ENCODE assay signal across 36 cellular contexts in genomic region chrX:34132028-34132427, GRCh38. TPM values are rescaled to one million over a fixed set of nuclear protein-coding genes. Genes with fewer than 3 reads are reported as not detected.
"Had no signal": no experiment of that assay in that cellular context is flagged by ENCODE, and none has a peak within 500 bp of the region (broad histone marks: within the 10 kb centered on the region; RNA-seq: fewer than 3 reads in every experiment).

TSS of gene FAM47A (minus strand) at chrX:34132314. CDS start at chrX:34132278, 36 bp downstream.

- H3K27ac Mint-ChIP-seq: activated B cell treated with CpG ODN at 0.5 μM for 24 hours; activated CD4-positive, alpha-beta memory T cell treated with anti-CD3 and anti-CD28 coated beads for 36 hours; activated CD4-positive, alpha-beta T cell treated with anti-CD3 and anti-CD28 coated beads, Interleukin-2, amount 10 ng/mL, durations not matched to agents 24 days and 14 days; activated CD8-positive, alpha-beta T cell treated with anti-CD3 and anti-CD28 coated beads for 36 hours; activated naive CD4-positive, alpha-beta T cell treated with anti-CD3 and anti-CD28 coated beads for 36 hours; activated naive CD4-positive, alpha-beta T cell treated with anti-CD3 and anti-CD28 coated beads, Interleukin-2, amount 50 U/mL, for 72 hours; activated naive CD8-positive, alpha-beta T cell treated with anti-CD3 and anti-CD28 coated beads for 36 hours; activated T-cell treated with anti-CD3 and anti-CD28 coated beads, Interleukin-2, amount 50 U/mL, for 72 hours; activated T-helper 1 cell treated with anti-CD3 and anti-CD28 coated beads, Interleukin-12 subunit alpha, Interleukin-12 subunit beta, Interleukin-2, Interleukin-4 antibody, amounts not matched to agents 30 ng/mL and 10 ng/mL and 1 ng/mL, durations not matched to agents 14 hours and 24 hours and 36 hours; activated T-helper 17 cell treated with anti-CD3 and anti-CD28 coated beads, Interleukin-2, amount 50 U/mL, for 72 hours; T-helper 1 cell treated with Interleukin-12 subunit alpha and Interleukin-12 subunit beta and Interleukin-4 antibody, amounts not matched to agents 30 μg/mL and 1 μg/mL, for 36 hours; T-helper 2 cell treated with Interferon-gamma antibody and Interleukin-4, amounts not matched to agents 5 μg/mL and 100 μg/mL, for 36 hours had no signal

- H3K9me3 Mint-ChIP-seq: activated CD4-positive, alpha-beta memory T cell treated with anti-CD3 and anti-CD28 coated beads for 36 hours; activated CD4-positive, alpha-beta T cell treated with anti-CD3 and anti-CD28 coated beads, Interleukin-2, amount 10 ng/mL, durations not matched to agents 24 days and 14 days; activated naive CD8-positive, alpha-beta T cell treated with anti-CD3 and anti-CD28 coated beads for 36 hours; activated T-helper 1 cell treated with anti-CD3 and anti-CD28 coated beads, Interleukin-12 subunit alpha, Interleukin-12 subunit beta, Interleukin-2, Interleukin-4 antibody, amounts not matched to agents 30 ng/mL and 10 ng/mL and 1 ng/mL, durations not matched to agents 14 hours and 24 hours and 36 hours had no signal

- H3K4me3 Mint-ChIP-seq: activated B cell treated with CpG ODN at 0.5 μM for 24 hours; activated CD4-positive, alpha-beta memory T cell treated with anti-CD3 and anti-CD28 coated beads for 36 hours; activated CD4-positive, alpha-beta T cell treated with anti-CD3 and anti-CD28 coated beads, Interleukin-2, amount 10 ng/mL, durations not matched to agents 24 days and 14 days; activated CD8-positive, alpha-beta T cell treated with anti-CD3 and anti-CD28 coated beads for 36 hours; activated naive CD4-positive, alpha-beta T cell treated with anti-CD3 and anti-CD28 coated beads for 36 hours; activated naive CD8-positive, alpha-beta T cell treated with anti-CD3 and anti-CD28 coated beads for 36 hours; activated T-cell treated with anti-CD3 and anti-CD28 coated beads, Interleukin-2, amount 50 U/mL, for 4 hours; activated T-cell treated with anti-CD3 and anti-CD28 coated beads, Interleukin-2, amount 50 U/mL, for 72 hours; activated T-helper 1 cell treated with anti-CD3 and anti-CD28 coated beads, Interleukin-12 subunit alpha, Interleukin-12 subunit beta, Interleukin-2, Interleukin-4 antibody, amounts not matched to agents 30 ng/mL and 10 ng/mL and 1 ng/mL, durations not matched to agents 14 hours and 24 hours and 36 hours; activated T-helper 17 cell treated with anti-CD3 and anti-CD28 coated beads, Interleukin-2, amount 50 U/mL, for 72 hours; T-helper 1 cell treated with Interleukin-12 subunit alpha and Interleukin-12 subunit beta and Interleukin-4 antibody, amounts not matched to agents 30 μg/mL and 1 μg/mL, for 36 hours; T-helper 2 cell treated with Interferon-gamma antibody and Interleukin-4, amounts not matched to agents 5 μg/mL and 100 μg/mL, for 36 hours had no signal

- H3K4me1 Mint-ChIP-seq: activated B cell treated with CpG ODN at 0.5 μM for 24 hours; activated CD4-positive, alpha-beta T cell treated with anti-CD3 and anti-CD28 coated beads, Interleukin-2, amount 10 ng/mL, durations not matched to agents 24 days and 14 days; activated naive CD8-positive, alpha-beta T cell treated with anti-CD3 and anti-CD28 coated beads for 36 hours; activated T-helper 17 cell treated with anti-CD3 and anti-CD28 coated beads, Interleukin-2, amount 50 U/mL, for 72 hours had no signal

- DNase-seq: activated B cell treated with CpG ODN at 0.5 μM for 24 hours; activated CD4-positive, alpha-beta memory T cell treated with anti-CD3 and anti-CD28 coated beads for 36 hours; activated CD4-positive, alpha-beta T cell treated with anti-CD3 and anti-CD28 coated beads for 4 hours; activated CD4-positive, alpha-beta T cell treated with anti-CD3 and anti-CD28 coated beads, Interleukin-2, amount 10 ng/mL, durations not matched to agents 24 days and 14 days; activated CD4-positive, alpha-beta T cell treated with anti-CD3 and anti-CD28 coated beads, Interleukin-2, amount 50 U/mL, for 1 hour; activated CD4-positive, alpha-beta T cell treated with anti-CD3 and anti-CD28 coated beads, Interleukin-2, amount 50 U/mL, for 4 hours; activated CD4-positive, CD25-positive, alpha-beta regulatory T cell treated with anti-CD3 and anti-CD28 coated beads, Interleukin-2, amount 50 U/mL, for 72 hours; activated CD8-positive, alpha-beta memory T cell treated with anti-CD3 and anti-CD28 coated beads, Interleukin-2, amount 50 U/mL, for 4 hours; activated CD8-positive, alpha-beta T cell treated with anti-CD3 and anti-CD28 coated beads for 36 hours; activated effector memory CD4-positive, alpha-beta T cell treated with anti-CD3 and anti-CD28 coated beads, Interleukin-2, amount 50 U/mL, for 16 hours; activated gamma-delta T cell treated with Interleukin-2 at 50 U/mL for 16 hours; activated naive CD4-positive, alpha-beta T cell; activated naive CD4-positive, alpha-beta T cell treated with anti-CD3 and anti-CD28 coated beads for 36 hours; activated naive CD4-positive, alpha-beta T cell treated with anti-CD3 and anti-CD28 coated beads, Interleukin-2, amount 50 U/mL, for 16 hours; activated naive CD8-positive, alpha-beta T cell treated with anti-CD3 and anti-CD28 coated beads for 36 hours; activated T-cell treated with anti-CD3 and anti-CD28 coated beads for 4 hours; activated T-cell treated with anti-CD3 and anti-CD28 coated beads, Interleukin-2, amount 50 U/mL, for 1 hour; activated T-cell treated with anti-CD3 and anti-CD28 coated beads, Interleukin-2, amount 50 U/mL, for 4 hours; activated T-cell treated with anti-CD3 and anti-CD28 coated beads, Interleukin-2, amount 50 U/mL, for 72 hours; adrenal gland; amniotic stem cell; brain microvascular endothelial cell; central memory CD4-positive, alpha-beta T cell; T-helper 1 cell; T-helper 2 cell; T-helper 9 cell had no signal

- H3K36me3 Mint-ChIP-seq: activated CD4-positive, alpha-beta memory T cell treated with anti-CD3 and anti-CD28 coated beads for 36 hours; activated naive CD8-positive, alpha-beta T cell treated with anti-CD3 and anti-CD28 coated beads for 36 hours had no signal

- ATAC-seq: activated CD8-positive, alpha-beta T cell treated with anti-CD3 and anti-CD28 coated beads for 36 hours; activated naive CD4-positive, alpha-beta T cell treated with anti-CD3 and anti-CD28 coated beads, Interleukin-2, amount 50 U/mL, for 72 hours; activated T-cell treated with anti-CD3 and anti-CD28 coated beads, Interleukin-2, amount 50 U/mL, for 4 hours; activated T-cell treated with anti-CD3 and anti-CD28 coated beads, Interleukin-2, amount 50 U/mL, for 72 hours; activated T-helper 17 cell treated with anti-CD3 and anti-CD28 coated beads, Interleukin-2, amount 50 U/mL, for 72 hours; body of pancreas had no signal

- H3K27me3 Mint-ChIP-seq: activated B cell treated with CpG ODN at 0.5 μM for 24 hours; activated CD4-positive, alpha-beta memory T cell treated with anti-CD3 and anti-CD28 coated beads for 36 hours; activated CD4-positive, alpha-beta T cell treated with anti-CD3 and anti-CD28 coated beads, Interleukin-2, amount 10 ng/mL, durations not matched to agents 24 days and 14 days; activated CD8-positive, alpha-beta T cell treated with anti-CD3 and anti-CD28 coated beads for 36 hours; activated naive CD8-positive, alpha-beta T cell treated with anti-CD3 and anti-CD28 coated beads for 36 hours; activated T-helper 17 cell treated with anti-CD3 and anti-CD28 coated beads, Interleukin-2, amount 50 U/mL, for 72 hours had no signal

RNA-seq across cellular contexts. Expression of gene FAM47A, which starts in this region (rescaled TPM):
- total RNA-seq: activated B cell treated with CpG ODN at 0.5 μM for 24 hours; activated CD4-positive, alpha-beta memory T cell treated with anti-CD3 and anti-CD28 coated beads for 36 hours; activated CD4-positive, alpha-beta T cell treated with anti-CD3 and anti-CD28 coated beads, Interleukin-2, amount 10 ng/mL, durations not matched to agents 24 days and 14 days; activated CD8-positive, alpha-beta memory T cell treated with anti-CD3 and anti-CD28 coated beads for 36 hours; activated CD8-positive, alpha-beta T cell treated with anti-CD3 and anti-CD28 coated beads for 36 hours; activated naive CD4-positive, alpha-beta T cell treated with anti-CD3 and anti-CD28 coated beads for 36 hours; activated naive CD4-positive, alpha-beta T cell treated with anti-CD3 and anti-CD28 coated beads, Interleukin-2, amount 50 U/mL, for 72 hours; activated naive CD8-positive, alpha-beta T cell treated with anti-CD3 and anti-CD28 coated beads for 36 hours; activated T-cell treated with anti-CD3 and anti-CD28 coated beads, Interleukin-2, amount 50 U/mL, for 4 hours; activated T-cell treated with anti-CD3 and anti-CD28 coated beads, Interleukin-2, amount 50 U/mL, for 72 hours; activated T-helper 1 cell treated with anti-CD3 and anti-CD28 coated beads, Interleukin-12 subunit alpha, Interleukin-12 subunit beta, Interleukin-2, Interleukin-4 antibody, amounts not matched to agents 30 ng/mL and 10 ng/mL and 1 ng/mL, durations not matched to agents 14 hours and 24 hours and 36 hours; activated T-helper 17 cell treated with anti-CD3 and anti-CD28 coated beads, Interleukin-2, amount 50 U/mL, for 72 hours; adrenal gland; aorta; astrocyte; body of pancreas; cardiac septum had no signal
